In genomic region chr1:8752921-8753713, GRCh38 we compare ENCODE assay signal across 32 cellular contexts.
A peak's percentile ranks its signal among the peaks of the same experiment; 100 is the strongest.
DNase-seq lines count a peak whose midpoint lies in the region; ATAC-seq and FAIRE-seq lines count a peak whose summit lies in the region.
"Had no signal": no experiment of that assay in that cellular context is flagged by ENCODE, and none has a peak within 500 bp of the region (broad histone marks: within the 10 kb centered on the region; RNA-seq: fewer than 3 reads in every experiment).

No MANE protein-coding gene starts in this region.

- ATAC-seq in activated T-cell treated with anti-CD3 and anti-CD28 coated beads, Interleukin-2, amount 50 U/mL, for 72 hours (replicated peaks in 1 of 2) = no peak
- no peak for ATAC-seq in activated T-cell treated with anti-CD3 and anti-CD28 coated beads, Interleukin-2, amount 50 U/mL, for 4 hours
- no peak for ATAC-seq in GM21529 (IDR thresholded peaks at IDR 0.05; ENCODE audit: unreplicated experiment)
- ATAC-seq: A549, PC-3, sciatic nerve, SK-N-SH treated with all-trans-retinoic acid at 6 μM for 48 hours had no signal

- no peak overlapping the region for H3K27ac ChIP-seq in small intestine (ENCODE audit: low read depth in 1 of 2, low read length in 1 of 2)
- H3K27ac ChIP-seq: A549, epithelial cell of prostate, neutrophil, prostate gland, tibial artery, vagina had no signal

- no peaks in the 10 kb centered on the region for H3K9me3 ChIP-seq in small intestine (ENCODE audit: control insufficient read depth, low read depth)
- H3K9me3 ChIP-seq: A549, neutrophil, prostate gland, tibial artery, vagina had no signal

- peak overlapping the region; percentile 9 to 22 for H3K4me3 Mint-ChIP-seq in activated T-cell treated with anti-CD3 and anti-CD28 coated beads, Interleukin-2, amount 50 U/mL, for 72 hours
- no peak overlapping the region for H3K4me3 Mint-ChIP-seq in activated T-cell treated with anti-CD3 and anti-CD28 coated beads, Interleukin-2, amount 50 U/mL, for 4 hours
- H3K4me3 Mint-ChIP-seq: CD4-positive, alpha-beta memory T cell; mesothelial cell of epicardium had no signal

- FAIRE-seq in RCC 7860 (lab: Jason Lieb, UNC) (peak; percentile 37), islet of Langerhans (lab: Jason Lieb, UNC) (peak; percentile 96), small intestine (lab: Jason Lieb, UNC) (peak; percentile 30)
- FAIRE-seq: A549, GM12892 had no signal

- no peaks in the 10 kb centered on the region for H3K36me3 Mint-ChIP-seq in activated T-cell treated with anti-CD3 and anti-CD28 coated beads, Interleukin-2, amount 50 U/mL, for 72 hours (ENCODE audit: insufficient read depth in 2 of 2)
- peaks cover 8% of the 10 kb centered on the region for H3K36me3 Mint-ChIP-seq in activated T-cell treated with anti-CD3 and anti-CD28 coated beads, Interleukin-2, amount 50 U/mL, for 4 hours (ENCODE audit: insufficient read depth)

- H3K4me1 ChIP-seq in small intestine (ENCODE audit: control insufficient read depth in 2 of 2, insufficient read depth in 1 of 2, low read depth in 1 of 2, low read length in 1 of 2) = peaks cover 0 to 4% of the 10 kb centered on the region in 2 donors
- H3K4me1 ChIP-seq: A549, prostate gland had no signal

- no peaks in the 10 kb centered on the region for H3K27me3 Mint-ChIP-seq in activated T-cell treated with anti-CD3 and anti-CD28 coated beads, Interleukin-2, amount 50 U/mL, for 72 hours (ENCODE audit: low read depth)
- H3K27me3 Mint-ChIP-seq in activated T-cell treated with anti-CD3 and anti-CD28 coated beads, Interleukin-2, amount 50 U/mL, for 4 hours (ENCODE audit: low read depth) = no peaks in the 10 kb centered on the region
- H3K27me3 Mint-ChIP-seq: CD4-positive, alpha-beta memory T cell had no signal

- no peak overlapping the region for H3K4me3 ChIP-seq in small intestine (ENCODE audit: low read depth in 1 of 2, low read length in 2 of 2)
- H3K4me3 ChIP-seq: A549, prostate gland, tibial artery, vagina had no signal

- no peak overlapping the region for H3K27ac Mint-ChIP-seq in activated T-cell treated with anti-CD3 and anti-CD28 coated beads, Interleukin-2, amount 50 U/mL, for 72 hours
- H3K27ac Mint-ChIP-seq: CD4-positive, alpha-beta memory T cell had no signal

- H3K27me3 ChIP-seq in small intestine (ENCODE audit: control insufficient read depth in 2 of 2, insufficient read depth in 2 of 2, low read length in 2 of 2) = no peaks in the 10 kb centered on the region
- H3K27me3 ChIP-seq: neutrophil, tibial artery, vagina had no signal

- no peak for DNase-seq in activated T-cell treated with anti-CD3 and anti-CD28 coated beads, Interleukin-2, amount 50 U/mL, for 72 hours
- DNase-seq in activated T-cell treated with anti-CD3 and anti-CD28 coated beads, Interleukin-2, amount 50 U/mL, for 4 hours = no peak
- DNase-seq in RCC 7860 (ENCODE audit: low spot score) (no peak), small intestine (no peak), occipital lobe (lab: John Stamatoyannopoulos, UW) (no peak), GDM1 (lab: John Stamatoyannopoulos, UW) (no peak)
- DNase-seq: activated CD8-positive, alpha-beta memory T cell treated with anti-CD3 and anti-CD28 coated beads for 24 hours; activated effector memory CD4-positive, alpha-beta T cell treated with anti-CD3 and anti-CD28 coated beads, Interleukin-2, amount 50 U/mL, for 16 hours; AML-193; CD4-positive, alpha-beta memory T cell; central memory CD4-positive, alpha-beta T cell; cortex of kidney; effector memory CD4-positive, alpha-beta T cell; HCEC 1CT; islet precursor cell; NCI-H2107; NCI-H510A treated with DMSO at 0.1 percent for 48 hours; PC-3; stimulated activated CD4-positive, alpha-beta T cell treated with anti-CD3 and anti-CD28 coated beads, Interleukin-4, amount 100 ng/mL, for 24 hours; tibial artery had no signal

- no peaks in the 10 kb centered on the region for H3K9me3 Mint-ChIP-seq in activated T-cell treated with anti-CD3 and anti-CD28 coated beads, Interleukin-2, amount 50 U/mL, for 72 hours
- no peaks in the 10 kb centered on the region for H3K9me3 Mint-ChIP-seq in activated T-cell treated with anti-CD3 and anti-CD28 coated beads, Interleukin-2, amount 50 U/mL, for 4 hours
- H3K9me3 Mint-ChIP-seq: CD4-positive, alpha-beta memory T cell; mesothelial cell of epicardium; T-helper 1 cell treated with Interleukin-12 subunit alpha and Interleukin-12 subunit beta and Interleukin-4 antibody, amounts not matched to agents 30 μg/mL and 1 μg/mL, for 36 hours had no signal

- WGBS in small intestine, 3 donors = 88 to 95% (median 94%) methylated on average over 6 of the region's 6 CpGs

- H3K4me1 Mint-ChIP-seq in activated T-cell treated with anti-CD3 and anti-CD28 coated beads, Interleukin-2, amount 50 U/mL, for 72 hours (ENCODE audit: low read depth) = peaks cover 43% of the 10 kb centered on the region
- peaks cover 20% of the 10 kb centered on the region for H3K4me1 Mint-ChIP-seq in activated T-cell treated with anti-CD3 and anti-CD28 coated beads, Interleukin-2, amount 50 U/mL, for 4 hours (ENCODE audit: low read depth)

- H3K36me3 ChIP-seq in small intestine (ENCODE audit: control insufficient read depth in 2 of 2, insufficient read depth in 2 of 2, low read length in 2 of 2) = no peaks in the 10 kb centered on the region
- H3K36me3 ChIP-seq: neutrophil, prostate gland, tibial artery, vagina had no signal
